Comparison of ENCODE assay signal across 8 cellular contexts in genomic region chr11:10302744-10303557, GRCh38. TPM values are rescaled to one million over a fixed set of nuclear protein-coding genes. Genes with fewer than 3 reads are reported as not detected.
DNase-seq lines count a peak whose midpoint lies in the region; ATAC-seq, FAIRE-seq and TF ChIP-seq lines count a peak whose summit lies in the region.

No MANE protein-coding gene starts in this region.

- no peak overlapping the region for H3K4ac ChIP-seq in H9 (ENCODE audit: low read depth, low read length)

- H3K4me3 Mint-ChIP-seq in H9 (peak overlapping the region; percentile 84 to 93), neural progenitor cell (peak overlapping the region; percentile 95)

- no peak overlapping the region for H3T11ph ChIP-seq in H9 (ENCODE audit: low read length)

- peaks cover 39% of the 10 kb centered on the region for H3K23me2 ChIP-seq in H9 (ENCODE audit: insufficient read length, low read depth, low read length, poor library complexity, severe bottlenecking)

- peaks cover 39% of the 10 kb centered on the region for H3F3A ChIP-seq in neural progenitor cell (ENCODE audit: low read depth)

- peak overlapping the region; percentile 39 for H3K18ac ChIP-seq in H9 (ENCODE audit: insufficient read length, low read depth, low read length)

- peak; percentile 68 to 74 for TF ChIP-seq POLR2A in Peyer's patch (IDR thresholded peaks at IDR 0.05)

- peak in 1 of 2 donors; percentile 47 for ATAC-seq in activated naive CD4-positive, alpha-beta T cell treated with anti-CD3 and anti-CD28 coated beads, Interleukin-2, amount 50 U/mL, for 72 hours
- no peak for ATAC-seq in GM18511 (IDR thresholded peaks at IDR 0.05; ENCODE audit: unreplicated experiment)

- peak overlapping the region; percentile 77 for H3K14ac ChIP-seq in H9 (ENCODE audit: insufficient read depth, low read length)

- peak; percentile 45 for DNase-seq in BE2C
- DNase-seq in H9, result peak; percentile 59
- peak; percentile 86 to 95 (median 94) for DNase-seq in Peyer's patch
- DNase-seq in activated naive CD4-positive, alpha-beta T cell treated with anti-CD3 and anti-CD28 coated beads, Interleukin-2, amount 50 U/mL, for 72 hours (ENCODE audit: low spot score in 2 of 2), result peak; percentile 56 to 75
- peak; percentile 42 for DNase-seq in germinal center (ENCODE audit: low spot score)
- DNase-seq in neural progenitor cell (ENCODE audit: low spot score), result peak; percentile 79
- DNase-seq in urothelium cell line (ENCODE audit: low spot score), result peak; percentile 54

- H3K79me1 ChIP-seq in H9 (ENCODE audit: insufficient read depth, low read depth, low read length, poor library complexity, severe bottlenecking), result no peaks in the 10 kb centered on the region

- H4K5ac ChIP-seq in H9 (ENCODE audit: insufficient read length, low read depth, low read length), result no peak overlapping the region

- no peak overlapping the region for H4K8ac ChIP-seq in H9 (replicated peaks; ENCODE audit: insufficient read length, low read depth, low read length)

- no peaks in the 10 kb centered on the region for H3K4me1 ChIP-seq in BE2C
- H3K4me1 ChIP-seq in H9 (ENCODE audit: insufficient read depth, low read length), result no peaks in the 10 kb centered on the region
- peaks cover 0 to 42% (median 25%) of the 10 kb centered on the region in 4 donors for H3K4me1 ChIP-seq in Peyer's patch
- H3K4me1 ChIP-seq in neural progenitor cell, result peaks cover 26% of the 10 kb centered on the region

- peaks cover 7% of the 10 kb centered on the region; the same call in 1 of the 2 replicates for H3K79me2 ChIP-seq in H9 (ENCODE audit: insufficient read depth, low read length)
- no peaks in the 10 kb centered on the region for H3K79me2 ChIP-seq in neural progenitor cell (ENCODE audit: low read depth)

- H3K9me3 ChIP-seq in BE2C (no peaks in the 10 kb centered on the region), H9 (ENCODE audit: control insufficient read depth, low read depth, low read length) (no peaks in the 10 kb centered on the region), Peyer's patch (no peaks in the 10 kb centered on the region), neural progenitor cell (ENCODE audit: low read depth) (no peaks in the 10 kb centered on the region)

- H3K4me1 Mint-ChIP-seq in H9 (peaks cover 26 to 30% of the 10 kb centered on the region in 2 experiments), neural progenitor cell (peaks cover 25% of the 10 kb centered on the region)

- WGBS in H9 (ENCODE audit: extremely low coverage, insufficient read length, low lambda C conversion rate), result no CpG with 5 or more reads among the region's 56 CpGs

- FAIRE-seq in urothelium cell line (lab: Jason Lieb, UNC), result peak; percentile 40

- H3K23ac ChIP-seq in H9 (ENCODE audit: insufficient read length, low read depth, low read length), result no peak overlapping the region

- no peak overlapping the region for H2BK12ac ChIP-seq in H9 (ENCODE audit: insufficient read length, low read depth, low read length)

- no peak overlapping the region for H2BK20ac ChIP-seq in H9 (ENCODE audit: low read depth, low read length, poor library complexity, severe bottlenecking)

- peak overlapping the region; percentile 75 for H3K4me2 ChIP-seq in H9 (ENCODE audit: insufficient read depth, insufficient read length, low read length)
- H3K4me2 ChIP-seq in neural progenitor cell, result peak overlapping the region; percentile 80

- no peak overlapping the region for H2AK5ac ChIP-seq in H9 (ENCODE audit: insufficient read length, low read length)

- peak overlapping the region in 2 of 3 experiments; percentile 85; a peak in 5 of 7 replicates for H3K27ac Mint-ChIP-seq in H9
- peak overlapping the region in 1 of 2 donors; percentile 74 for H3K27ac Mint-ChIP-seq in activated naive CD4-positive, alpha-beta T cell treated with anti-CD3 and anti-CD28 coated beads, Interleukin-2, amount 50 U/mL, for 72 hours
- peak overlapping the region; percentile 82 for H3K27ac Mint-ChIP-seq in neural progenitor cell

- no peaks in the 10 kb centered on the region; the same call in 1 of the 2 replicates for H3K27me3 ChIP-seq in BE2C
- no peaks in the 10 kb centered on the region; the same call in 1 of the 2 replicates for H3K27me3 ChIP-seq in H9 (ENCODE audit: insufficient read depth, low read length)
- no peaks in the 10 kb centered on the region for H3K27me3 ChIP-seq in Peyer's patch
- peaks cover 94% of the 10 kb centered on the region for H3K27me3 ChIP-seq in neural progenitor cell

- H3K36me3 Mint-ChIP-seq in H9 (ENCODE audit: insufficient read depth in 1 of 3, low read depth in 3 of 3) (peaks cover 12 to 39% (median 28%) of the 10 kb centered on the region in 3 experiments; a peak in 6 of 7 replicates), neural progenitor cell (no peaks in the 10 kb centered on the region)
- H3K36me3 Mint-ChIP-seq in activated naive CD4-positive, alpha-beta T cell treated with anti-CD3 and anti-CD28 coated beads, Interleukin-2, amount 50 U/mL, for 72 hours, result peaks cover 13 to 18% of the 10 kb centered on the region in 2 donors

- H3K27me3 Mint-ChIP-seq in H9 (ENCODE audit: low read depth) (peaks cover 36% of the 10 kb centered on the region), neural progenitor cell (ENCODE audit: insufficient read depth, low read depth) (peaks cover 32% of the 10 kb centered on the region)

- no peak overlapping the region for H2BK5ac ChIP-seq in H9 (ENCODE audit: insufficient read length, low read length)

- H2BK15ac ChIP-seq in H9 (ENCODE audit: low read depth, low read length), result no peak overlapping the region

- TF ChIP-seq CTCF in BE2C (IDR thresholded peaks at IDR 0.05; ENCODE audit: low read depth, low read length) (no peak), H9 (conservative IDR thresholded peaks at IDR 0.05) (no peak), Peyer's patch (IDR thresholded peaks at IDR 0.05) (peak in 1 of 6 experiments; percentile 12), neural progenitor cell (IDR thresholded peaks at IDR 0.05) (no peak)

- H3K4me3 ChIP-seq in BE2C (ENCODE audit: low read depth, low read length) (peak overlapping the region; percentile 74), Peyer's patch (peak overlapping the region; percentile 61 to 69 (median 66)), neural progenitor cell (peak overlapping the region; percentile 52)

- H3K27ac ChIP-seq in H9 (ENCODE audit: insufficient read length, low read depth, low read length), result no peak overlapping the region
- H3K27ac ChIP-seq in Peyer's patch, result peak overlapping the region; percentile 75 to 94 (median 85)
- no peak overlapping the region for H3K27ac ChIP-seq in neural progenitor cell

- H4K91ac ChIP-seq in H9 (ENCODE audit: insufficient read length, low read depth, low read length), result no peak overlapping the region

- no peaks in the 10 kb centered on the region; a peak in 1 of 5 replicates for H3K9me3 Mint-ChIP-seq in H9
- no peaks in the 10 kb centered on the region for H3K9me3 Mint-ChIP-seq in activated naive CD4-positive, alpha-beta T cell treated with anti-CD3 and anti-CD28 coated beads, Interleukin-2, amount 50 U/mL, for 72 hours
- H3K9me3 Mint-ChIP-seq in neural progenitor cell, result no peaks in the 10 kb centered on the region

- no peaks in the 10 kb centered on the region for H3K36me3 ChIP-seq in BE2C
- H3K36me3 ChIP-seq in Peyer's patch, result no peaks in the 10 kb centered on the region
- no peaks in the 10 kb centered on the region for H3K36me3 ChIP-seq in neural progenitor cell

- H4K20me1 ChIP-seq in H9 (ENCODE audit: control insufficient read depth, insufficient read depth, insufficient read length) (no peaks in the 10 kb centered on the region), neural progenitor cell (ENCODE audit: low read depth) (peaks cover 29% of the 10 kb centered on the region)

- H2AFZ ChIP-seq in H9 (ENCODE audit: low read length), result no peak overlapping the region
- peak overlapping the region; percentile 43 for H2AFZ ChIP-seq in neural progenitor cell (replicated peaks)

- no peak overlapping the region for H3K56ac ChIP-seq in H9 (ENCODE audit: insufficient read length, low read depth, low read length)

- H3K9ac ChIP-seq in H9 (ENCODE audit: extremely low read depth, insufficient read length, low read length), result peak overlapping the region; percentile 57
- no peak overlapping the region for H3K9ac ChIP-seq in neural progenitor cell

- H2BK120ac ChIP-seq in H9 (ENCODE audit: low read depth, low read length, poor library complexity, severe bottlenecking), result no peak overlapping the region

RNA-seq across cellular contexts. Expression of gene ADM, which starts 1.9 kb away (rescaled TPM):
- polyA plus RNA-seq in BE2C (2012; ENCODE audit: insufficient read depth, insufficient read length, low read depth), result 3.4 TPM
- 99.1 and 106 TPM in 2 replicates for total RNA-seq in H9 (2021)
- 100 to 1,000 TPM in 2 of 4 donors, 10 to 100 TPM in 2; 75.5 to 323 (median 106) TPM for total RNA-seq in Peyer's patch
- 10 to 100 TPM in 1 of 2 donors, under 1 TPM in 1; 0.57 to 33.6 TPM for total RNA-seq in activated naive CD4-positive, alpha-beta T cell treated with anti-CD3 and anti-CD28 coated beads, Interleukin-2, amount 50 U/mL, for 72 hours
- 3.8 and 8.5 TPM in 2 replicates for total RNA-seq in neural progenitor cell (ENCODE audit: low replicate concordance)

RNA-seq across cellular contexts. Expression of gene SBF2, which starts 8.9 kb away (rescaled TPM):
- polyA plus RNA-seq in BE2C (2012; ENCODE audit: insufficient read depth, insufficient read length, low read depth), result 7.6 TPM
- total RNA-seq in H9 (2021) (29.8 and 30.2 TPM in 2 replicates), Peyer's patch (10 to 100 TPM; 52.7 to 70.1 (median 56.7) TPM), neural progenitor cell (ENCODE audit: low replicate concordance) (48.2 and 51.1 TPM in 2 replicates)
- total RNA-seq in activated naive CD4-positive, alpha-beta T cell treated with anti-CD3 and anti-CD28 coated beads, Interleukin-2, amount 50 U/mL, for 72 hours, result 10 to 100 TPM; 17.8 to 33.2 TPM

Comparison
In these comparisons a context has a peak if more than half of its experiments do, and no peak if none do; other contexts are left out.
1. DNase-seq: peak in every context shown above with its lines; median percentile 94 in Peyer's patch; 79 in neural progenitor cell; 66 in activated naive CD4-positive, alpha-beta T cell treated with anti-CD3 and anti-CD28 coated beads, Interleukin-2, amount 50 U/mL, for 72 hours; 59 in H9; 54 in urothelium cell line; 45 in BE2C; 42 in germinal center.
2. H3K27ac ChIP-seq: peak in Peyer's patch (4 of 4); none in H9 (single experiment) and neural progenitor cell (single experiment).
3. Peak in every context shown above with its lines, with median percentiles within 50 percentile points of each other: H3K4me3 ChIP-seq.